Comparison of ENCODE assay signal across 1 cellular context in the genomic region with DNA sequence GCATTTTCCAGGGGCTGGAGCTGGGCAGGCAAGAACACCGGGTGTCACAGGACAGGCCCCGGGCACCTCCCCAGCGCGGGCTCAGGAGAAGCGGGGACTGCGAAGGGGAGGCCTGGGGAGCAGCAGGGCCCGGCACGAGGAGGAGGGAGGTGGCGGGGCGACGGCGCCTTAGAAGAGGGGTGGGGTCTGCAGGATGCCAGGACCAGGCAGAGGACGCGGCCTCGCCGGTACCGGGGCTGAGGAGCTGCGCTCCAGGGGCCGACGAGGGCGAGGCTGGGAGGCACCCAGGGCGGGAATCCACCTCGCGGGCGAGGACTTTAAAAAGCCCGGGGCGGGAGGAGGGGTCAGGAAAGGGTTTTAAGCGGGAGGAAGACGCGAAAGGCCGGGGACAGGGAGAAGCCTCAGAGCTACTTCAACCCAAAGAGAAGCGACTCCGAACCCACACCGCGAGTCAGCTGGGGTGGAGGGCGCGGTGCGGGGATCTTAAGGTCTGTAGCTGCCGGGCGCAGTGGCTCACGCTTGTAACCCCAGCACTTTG.
TF ChIP-seq lines count a peak whose summit lies in the region.

No MANE protein-coding gene starts in this region.

TF ChIP-seq in K562, 482 proteins besides CTCF, POLR2A, EP300 and RAD21 (continued from another document and continues in another):
- TF ChIP-seq, protein P1, sequence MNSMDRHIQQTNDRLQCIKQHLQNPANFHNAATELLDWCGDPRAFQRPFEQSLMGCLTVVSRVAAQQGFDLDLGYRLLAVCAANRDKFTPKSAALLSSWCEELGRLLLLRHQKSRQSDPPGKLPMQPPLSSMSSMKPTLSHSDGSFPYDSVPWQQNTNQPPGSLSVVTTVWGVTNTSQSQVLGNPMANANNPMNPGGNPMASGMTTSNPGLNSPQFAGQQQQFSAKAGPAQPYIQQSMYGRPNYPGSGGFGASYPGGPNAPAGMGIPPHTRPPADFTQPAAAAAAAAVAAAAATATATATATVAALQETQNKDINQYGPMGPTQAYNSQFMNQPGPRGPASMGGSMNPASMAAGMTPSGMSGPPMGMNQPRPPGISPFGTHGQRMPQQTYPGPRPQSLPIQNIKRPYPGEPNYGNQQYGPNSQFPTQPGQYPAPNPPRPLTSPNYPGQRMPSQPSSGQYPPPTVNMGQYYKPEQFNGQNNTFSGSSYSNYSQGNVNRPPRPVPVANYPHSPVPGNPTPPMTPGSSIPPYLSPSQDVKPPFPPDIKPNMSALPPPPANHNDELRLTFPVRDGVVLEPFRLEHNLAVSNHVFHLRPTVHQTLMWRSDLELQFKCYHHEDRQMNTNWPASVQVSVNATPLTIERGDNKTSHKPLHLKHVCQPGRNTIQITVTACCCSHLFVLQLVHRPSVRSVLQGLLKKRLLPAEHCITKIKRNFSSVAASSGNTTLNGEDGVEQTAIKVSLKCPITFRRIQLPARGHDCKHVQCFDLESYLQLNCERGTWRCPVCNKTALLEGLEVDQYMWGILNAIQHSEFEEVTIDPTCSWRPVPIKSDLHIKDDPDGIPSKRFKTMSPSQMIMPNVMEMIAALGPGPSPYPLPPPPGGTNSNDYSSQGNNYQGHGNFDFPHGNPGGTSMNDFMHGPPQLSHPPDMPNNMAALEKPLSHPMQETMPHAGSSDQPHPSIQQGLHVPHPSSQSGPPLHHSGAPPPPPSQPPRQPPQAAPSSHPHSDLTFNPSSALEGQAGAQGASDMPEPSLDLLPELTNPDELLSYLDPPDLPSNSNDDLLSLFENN (IDR thresholded peaks at IDR 0.05; ENCODE audit: low read depth in 2 of 2, low read length in 2 of 2): no peak
- TF ChIP-seq MXI1 (IDR thresholded peaks at IDR 0.05; ENCODE audit: low read depth, low read length): no peak
- TF ChIP-seq, protein P2, sequence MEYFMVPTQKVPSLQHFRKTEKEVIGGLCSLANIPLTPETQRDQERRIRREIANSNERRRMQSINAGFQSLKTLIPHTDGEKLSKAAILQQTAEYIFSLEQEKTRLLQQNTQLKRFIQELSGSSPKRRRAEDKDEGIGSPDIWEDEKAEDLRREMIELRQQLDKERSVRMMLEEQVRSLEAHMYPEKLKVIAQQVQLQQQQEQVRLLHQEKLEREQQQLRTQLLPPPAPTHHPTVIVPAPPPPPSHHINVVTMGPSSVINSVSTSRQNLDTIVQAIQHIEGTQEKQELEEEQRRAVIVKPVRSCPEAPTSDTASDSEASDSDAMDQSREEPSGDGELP (CRISPR knock-in tag; IDR thresholded peaks at IDR 0.05; ENCODE audit: borderline replicate concordance): 0 out of 2 replicates have a peak, but pooled peaks have one; percentile 41
- no peak for TF ChIP-seq SRSF3 (IDR thresholded peaks at IDR 0.05; ENCODE audit: insufficient read depth, low read length)
- TF ChIP-seq CHD2 (IDR thresholded peaks at IDR 0.05; ENCODE audit: low read depth, low read length): no peak
- TF ChIP-seq ZNF143 (CRISPR knock-in tag; IDR thresholded peaks at IDR 0.05): no peak
- TF ChIP-seq JUNB (CRISPR knock-in tag; conservative IDR thresholded peaks at IDR 0.05): no peak
- TF ChIP-seq, protein P3, sequence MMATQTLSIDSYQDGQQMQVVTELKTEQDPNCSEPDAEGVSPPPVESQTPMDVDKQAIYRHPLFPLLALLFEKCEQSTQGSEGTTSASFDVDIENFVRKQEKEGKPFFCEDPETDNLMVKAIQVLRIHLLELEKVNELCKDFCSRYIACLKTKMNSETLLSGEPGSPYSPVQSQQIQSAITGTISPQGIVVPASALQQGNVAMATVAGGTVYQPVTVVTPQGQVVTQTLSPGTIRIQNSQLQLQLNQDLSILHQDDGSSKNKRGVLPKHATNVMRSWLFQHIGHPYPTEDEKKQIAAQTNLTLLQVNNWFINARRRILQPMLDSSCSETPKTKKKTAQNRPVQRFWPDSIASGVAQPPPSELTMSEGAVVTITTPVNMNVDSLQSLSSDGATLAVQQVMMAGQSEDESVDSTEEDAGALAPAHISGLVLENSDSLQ (IDR thresholded peaks at IDR 0.05): no peak
- TF ChIP-seq, protein P4, sequence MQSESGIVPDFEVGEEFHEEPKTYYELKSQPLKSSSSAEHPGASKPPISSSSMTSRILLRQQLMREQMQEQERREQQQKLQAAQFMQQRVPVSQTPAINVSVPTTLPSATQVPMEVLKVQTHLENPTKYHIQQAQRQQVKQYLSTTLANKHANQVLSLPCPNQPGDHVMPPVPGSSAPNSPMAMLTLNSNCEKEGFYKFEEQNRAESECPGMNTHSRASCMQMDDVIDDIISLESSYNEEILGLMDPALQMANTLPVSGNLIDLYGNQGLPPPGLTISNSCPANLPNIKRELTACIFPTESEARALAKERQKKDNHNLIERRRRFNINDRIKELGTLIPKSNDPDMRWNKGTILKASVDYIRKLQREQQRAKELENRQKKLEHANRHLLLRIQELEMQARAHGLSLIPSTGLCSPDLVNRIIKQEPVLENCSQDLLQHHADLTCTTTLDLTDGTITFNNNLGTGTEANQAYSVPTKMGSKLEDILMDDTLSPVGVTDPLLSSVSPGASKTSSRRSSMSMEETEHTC (IDR thresholded peaks at IDR 0.05): no peak
- TF ChIP-seq PHF8 (IDR thresholded peaks at IDR 0.05; ENCODE audit: borderline replicate concordance, low read length): peak; percentile 33; the same call in 1 of the 2 replicates
- no peak for TF ChIP-seq KHSRP (IDR thresholded peaks at IDR 0.05)
- TF ChIP-seq MTA2 (IDR thresholded peaks at IDR 0.05; ENCODE audit: low read depth): no peak
- no peak for TF ChIP-seq DIDO1 (tag; IDR thresholded peaks at IDR 0.05; ENCODE audit: low read depth)
- peak; percentile 63; the same call in 1 of the 2 replicates for TF ChIP-seq RBFOX2 (IDR thresholded peaks at IDR 0.05; ENCODE audit: low read depth, low read length)
- TF ChIP-seq ZBED1 (IDR thresholded peaks at IDR 0.05): no peak
- no peak for TF ChIP-seq TAL1 (IDR thresholded peaks at IDR 0.05)
- no peak for TF ChIP-seq POLR2AphosphoS2 (IDR thresholded peaks at IDR 0.05; ENCODE audit: low read length)
- 0 out of 4 replicates have a peak, but pooled peaks of 1 of the 2 experiments have one; percentile 16 for TF ChIP-seq MAZ (CRISPR knock-in tag; conservative IDR thresholded peaks at IDR 0.05 in 1 of 2, IDR thresholded peaks at IDR 0.05 in 1 of 2)
- no peak for TF ChIP-seq CXXC5 (CRISPR knock-in tag; IDR thresholded peaks at IDR 0.05)
- TF ChIP-seq BRD9 (IDR thresholded peaks at IDR 0.05; ENCODE audit: low read depth, partially characterized antibody): no peak
- TF ChIP-seq, protein P5, sequence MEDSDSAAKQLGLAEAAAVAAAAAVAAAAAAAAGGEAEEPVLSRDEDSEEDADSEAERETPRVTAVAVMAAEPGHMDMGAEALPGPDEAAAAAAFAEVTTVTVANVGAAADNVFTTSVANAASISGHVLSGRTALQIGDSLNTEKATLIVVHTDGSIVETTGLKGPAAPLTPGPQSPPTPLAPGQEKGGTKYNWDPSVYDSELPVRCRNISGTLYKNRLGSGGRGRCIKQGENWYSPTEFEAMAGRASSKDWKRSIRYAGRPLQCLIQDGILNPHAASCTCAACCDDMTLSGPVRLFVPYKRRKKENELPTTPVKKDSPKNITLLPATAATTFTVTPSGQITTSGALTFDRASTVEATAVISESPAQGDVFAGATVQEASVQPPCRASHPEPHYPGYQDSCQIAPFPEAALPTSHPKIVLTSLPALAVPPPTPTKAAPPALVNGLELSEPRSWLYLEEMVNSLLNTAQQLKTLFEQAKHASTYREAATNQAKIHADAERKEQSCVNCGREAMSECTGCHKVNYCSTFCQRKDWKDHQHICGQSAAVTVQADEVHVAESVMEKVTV (CRISPR knock-in tag; IDR thresholded peaks at IDR 0.05): no peak
- TF ChIP-seq PPARD (CRISPR knock-in tag; IDR thresholded peaks at IDR 0.05): no peak
- TF ChIP-seq ZNF232 (CRISPR knock-in tag; IDR thresholded peaks at IDR 0.05): no peak
- no peak for TF ChIP-seq MIER1 (IDR thresholded peaks at IDR 0.05; ENCODE audit: low read depth)
- TF ChIP-seq, protein P6, sequence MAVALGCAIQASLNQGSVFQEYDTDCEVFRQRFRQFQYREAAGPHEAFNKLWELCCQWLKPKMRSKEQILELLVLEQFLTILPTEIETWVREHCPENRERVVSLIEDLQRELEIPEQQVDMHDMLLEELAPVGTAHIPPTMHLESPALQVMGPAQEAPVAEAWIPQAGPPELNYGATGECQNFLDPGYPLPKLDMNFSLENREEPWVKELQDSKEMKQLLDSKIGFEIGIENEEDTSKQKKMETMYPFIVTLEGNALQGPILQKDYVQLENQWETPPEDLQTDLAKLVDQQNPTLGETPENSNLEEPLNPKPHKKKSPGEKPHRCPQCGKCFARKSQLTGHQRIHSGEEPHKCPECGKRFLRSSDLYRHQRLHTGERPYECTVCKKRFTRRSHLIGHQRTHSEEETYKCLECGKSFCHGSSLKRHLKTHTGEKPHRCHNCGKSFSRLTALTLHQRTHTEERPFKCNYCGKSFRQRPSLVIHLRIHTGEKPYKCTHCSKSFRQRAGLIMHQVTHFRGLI (CRISPR knock-in tag; IDR thresholded peaks at IDR 0.05): no peak
- no peak for TF ChIP-seq SRSF1 (IDR thresholded peaks at IDR 0.05; ENCODE audit: low read depth, low read length)
- no peak for TF ChIP-seq DMBX1 (CRISPR knock-in tag; IDR thresholded peaks at IDR 0.05; ENCODE audit: borderline replicate concordance)
- no peak for TF ChIP-seq ZNF668 (CRISPR knock-in tag; IDR thresholded peaks at IDR 0.05)
- no peak for TF ChIP-seq ZNF444 (CRISPR knock-in tag; IDR thresholded peaks at IDR 0.05)
- TF ChIP-seq, protein P7, sequence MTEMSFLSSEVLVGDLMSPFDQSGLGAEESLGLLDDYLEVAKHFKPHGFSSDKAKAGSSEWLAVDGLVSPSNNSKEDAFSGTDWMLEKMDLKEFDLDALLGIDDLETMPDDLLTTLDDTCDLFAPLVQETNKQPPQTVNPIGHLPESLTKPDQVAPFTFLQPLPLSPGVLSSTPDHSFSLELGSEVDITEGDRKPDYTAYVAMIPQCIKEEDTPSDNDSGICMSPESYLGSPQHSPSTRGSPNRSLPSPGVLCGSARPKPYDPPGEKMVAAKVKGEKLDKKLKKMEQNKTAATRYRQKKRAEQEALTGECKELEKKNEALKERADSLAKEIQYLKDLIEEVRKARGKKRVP (CRISPR knock-in tag; IDR thresholded peaks at IDR 0.05): no peak
- no peak for TF ChIP-seq POLR3A (IDR thresholded peaks at IDR 0.05; ENCODE audit: borderline replicate concordance, extremely low read depth, insufficient read depth, insufficient read length)
- no peak for TF ChIP-seq ZNF57 (CRISPR knock-in tag; IDR thresholded peaks at IDR 0.05)
- peak; percentile 56; the same call in 1 of the 2 replicates for TF ChIP-seq CBX1 (IDR thresholded peaks at IDR 0.05; ENCODE audit: low read depth)
- TF ChIP-seq BHLHE40 (IDR thresholded peaks at IDR 0.05; ENCODE audit: low read length): no peak
- TF ChIP-seq ETV6 (IDR thresholded peaks at IDR 0.05; ENCODE audit: borderline replicate concordance in 1 of 2, low read depth in 2 of 2, low read length in 1 of 2): no peak
- TF ChIP-seq ETV6 (CRISPR knock-in tag; IDR thresholded peaks at IDR 0.05; ENCODE audit: borderline replicate concordance): no peak
- TF ChIP-seq THRAP3 (IDR thresholded peaks at IDR 0.05; ENCODE audit: borderline replicate concordance): no peak
- TF ChIP-seq SMC3 (conservative IDR thresholded peaks at IDR 0.05; ENCODE audit: insufficient read depth, low read depth, low read length): no peak
- TF ChIP-seq CBFA2T2 (conservative IDR thresholded peaks at IDR 0.05): no peak
- no peak for TF ChIP-seq CCAR2 (IDR thresholded peaks at IDR 0.05; ENCODE audit: low read depth, low read length)
- TF ChIP-seq SREBF2 (CRISPR knock-in tag; IDR thresholded peaks at IDR 0.05): no peak
- TF ChIP-seq, protein P8, sequence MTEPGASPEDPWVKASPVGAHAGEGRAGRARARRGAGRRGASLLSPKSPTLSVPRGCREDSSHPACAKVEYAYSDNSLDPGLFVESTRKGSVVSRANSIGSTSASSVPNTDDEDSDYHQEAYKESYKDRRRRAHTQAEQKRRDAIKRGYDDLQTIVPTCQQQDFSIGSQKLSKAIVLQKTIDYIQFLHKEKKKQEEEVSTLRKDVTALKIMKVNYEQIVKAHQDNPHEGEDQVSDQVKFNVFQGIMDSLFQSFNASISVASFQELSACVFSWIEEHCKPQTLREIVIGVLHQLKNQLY (CRISPR knock-in tag; conservative IDR thresholded peaks at IDR 0.05): no peak
- no peak for TF ChIP-seq ZBTB7A (IDR thresholded peaks at IDR 0.05; ENCODE audit: borderline replicate concordance, control insufficient read depth, low read depth, low read length)
